Comparison of ENCODE assay signal across 1 cellular context in genomic region chr12:112900298-112901145, GRCh38.
TF ChIP-seq lines count a peak whose summit lies in the region.

No MANE protein-coding gene starts in this region.

TF ChIP-seq in GM23338, 12 proteins besides CTCF, POLR2A, EP300 and RAD21 (continued from another document):
- TF ChIP-seq REST (IDR thresholded peaks at IDR 0.05; ENCODE audit: unreplicated experiment) (no peak), POLR2AphosphoS5 (IDR thresholded peaks at IDR 0.05; ENCODE audit: low read depth) (no peak), ZNF331 (CRISPR knock-in tag; IDR thresholded peaks at IDR 0.05; ENCODE audit: low read depth) (no peak), STAT1 (IDR thresholded peaks at IDR 0.05; ENCODE audit: unreplicated experiment) (no peak), ZNF114 (CRISPR knock-in tag; IDR thresholded peaks at IDR 0.05) (no peak), CREB1 (CRISPR knock-in tag; IDR thresholded peaks at IDR 0.05; ENCODE audit: low read depth) (no peak), ZNF462 (CRISPR knock-in tag; IDR thresholded peaks at IDR 0.05) (no peak), EZH2 (IDR thresholded peaks at IDR 0.05; ENCODE audit: low read depth, unreplicated experiment) (no peak)
TF ChIP-seq in GM23338: peak in this region for 0.
